In the genomic region with DNA sequence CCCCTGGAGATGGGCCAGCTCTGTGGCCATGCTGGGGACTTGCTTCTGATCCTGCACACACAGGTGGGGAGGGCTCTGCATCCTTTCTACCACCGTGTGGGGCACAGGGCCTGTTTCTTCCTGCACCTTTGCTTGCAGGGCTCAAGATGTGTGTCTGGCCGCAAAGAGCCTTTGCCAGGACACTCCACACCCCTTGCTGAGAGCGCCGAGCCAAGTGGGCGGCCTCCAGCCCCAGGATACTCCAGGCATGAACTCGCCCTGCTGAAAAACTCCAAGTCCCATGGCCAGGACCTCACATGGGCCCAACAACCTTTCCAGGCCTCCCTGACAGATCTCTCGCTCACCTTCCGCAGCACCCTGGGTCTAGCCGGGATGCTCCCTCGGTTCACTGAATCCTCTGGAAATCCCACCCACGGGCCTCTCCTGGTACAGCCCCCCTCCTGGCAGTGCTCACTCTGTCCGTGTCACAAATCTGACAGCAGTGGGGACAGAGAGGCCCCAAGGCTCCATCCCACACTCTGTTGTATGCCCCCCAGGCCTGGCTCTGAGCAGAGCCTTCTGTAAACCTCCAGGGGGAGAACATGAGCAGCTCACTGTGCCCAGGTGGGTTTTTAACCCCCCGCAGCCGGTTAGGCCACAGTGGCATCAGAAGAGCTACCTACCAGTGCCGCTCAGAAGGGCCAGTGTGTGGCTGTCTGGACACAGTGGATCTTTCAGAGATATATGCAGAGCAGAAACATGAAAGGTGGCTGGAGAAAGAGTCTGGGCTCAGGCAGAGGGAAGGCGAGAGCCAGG, we compare ENCODE assay signal across 16 cellular contexts. TPM values are rescaled to one million over a fixed set of nuclear protein-coding genes. Genes with fewer than 3 reads are reported as not detected.
DNase-seq lines count a peak whose midpoint lies in the region; ATAC-seq and TF ChIP-seq lines count a peak whose summit lies in the region.
"Had no signal": no experiment of that assay in that cellular context is flagged by ENCODE, and none has a peak within 500 bp of the region (broad histone marks: within the 10 kb centered on the region; RNA-seq: fewer than 3 reads in every experiment).

No MANE protein-coding gene starts in this region.

- H4K5ac ChIP-seq in H9 (ENCODE audit: insufficient read length, low read depth, low read length): no peak overlapping the region

- H2BK120ac ChIP-seq in H9 (ENCODE audit: low read depth, low read length, poor library complexity, severe bottlenecking): no peak overlapping the region

- DNase-seq in H9 (no peak), WERI-Rb-1 (no peak), fibroblast of villous mesenchyme (ENCODE audit: low read depth) (no peak), retinal pigment epithelial cell (ENCODE audit: low read depth) (no peak), NCI-H2107 treated with DMSO at 0.1 percent for 48 hours (lab: John Stamatoyannopoulos, UW; ENCODE audit: unreplicated experiment) (no peak), NCI-H748 (lab: John Stamatoyannopoulos, UW; ENCODE audit: unreplicated experiment) (no peak)
- no peak for DNase-seq in activated T-cell treated with anti-CD3 and anti-CD28 coated beads, Interleukin-2, amount 50 U/mL, for 24 hours
- DNase-seq: activated CD8-positive, alpha-beta memory T cell treated with anti-CD3 and anti-CD28 coated beads for 24 hours; activated effector memory CD4-positive, alpha-beta T cell treated with anti-CD3 and anti-CD28 coated beads, Interleukin-2, amount 50 U/mL, for 16 hours; CD4-positive, CD25-positive, alpha-beta regulatory T cell; Karpas-422; naive B cell; retina; stimulated activated CD4-positive, alpha-beta T cell treated with anti-CD3 and anti-CD28 coated beads, Interleukin-2, amount 100 ng/mL, for 48 hours had no signal

- H3K36me3 ChIP-seq in WERI-Rb-1: peaks cover 9% of the 10 kb centered on the region

- no peak for ATAC-seq in HG03520 (IDR thresholded peaks at IDR 0.05; ENCODE audit: unreplicated experiment)

- H3K27me3 ChIP-seq in H9 (ENCODE audit: insufficient read depth, low read length): no peaks in the 10 kb centered on the region
- no peaks in the 10 kb centered on the region for H3K27me3 ChIP-seq in WERI-Rb-1 (ENCODE audit: insufficient read depth, low read depth, severe bottlenecking)

- no peak overlapping the region for H3K4me3 ChIP-seq in WERI-Rb-1 (ENCODE audit: low read depth, low read length)
- H3K4me3 ChIP-seq in fibroblast of villous mesenchyme (ENCODE audit: low read depth, low read length): no peak overlapping the region
- H3K4me3 ChIP-seq in retinal pigment epithelial cell (ENCODE audit: low read length): no peak overlapping the region

- no peak overlapping the region for H3T11ph ChIP-seq in H9 (ENCODE audit: low read length)

- H3K79me1 ChIP-seq in H9 (ENCODE audit: insufficient read depth, low read depth, low read length, poor library complexity, severe bottlenecking): no peaks in the 10 kb centered on the region

- H3K23me2 ChIP-seq in H9 (ENCODE audit: insufficient read length, low read depth, low read length, poor library complexity, severe bottlenecking): no peaks in the 10 kb centered on the region

- H4K8ac ChIP-seq in H9 (replicated peaks; ENCODE audit: insufficient read length, low read depth, low read length): no peak overlapping the region

- H2BK15ac ChIP-seq in H9 (ENCODE audit: low read depth, low read length): no peak overlapping the region

- H2BK20ac ChIP-seq in H9 (ENCODE audit: low read depth, low read length, poor library complexity, severe bottlenecking): no peak overlapping the region

- H3K4ac ChIP-seq in H9 (ENCODE audit: low read depth, low read length): no peak overlapping the region

- H4K20me1 ChIP-seq in H9 (ENCODE audit: control insufficient read depth, insufficient read depth, insufficient read length): no peaks in the 10 kb centered on the region

- TF ChIP-seq CTCF in H9 (conservative IDR thresholded peaks at IDR 0.05) (peak; percentile 62), WERI-Rb-1 (IDR thresholded peaks at IDR 0.05; ENCODE audit: low read depth, low read length) (peak; percentile 17; the same call in 1 of the 2 replicates), fibroblast of villous mesenchyme (IDR thresholded peaks at IDR 0.05; ENCODE audit: insufficient read depth, low read depth, low read length) (peak; percentile 27), retinal pigment epithelial cell (conservative IDR thresholded peaks at IDR 0.05; ENCODE audit: low read depth, low read length) (peak; percentile 37)

- H3K23ac ChIP-seq in H9 (ENCODE audit: insufficient read length, low read depth, low read length): no peak overlapping the region

- H3K36me3 Mint-ChIP-seq in H9 (ENCODE audit: insufficient read depth in 1 of 3, low read depth in 3 of 3): peaks cover 0 to 5% (median 3%) of the 10 kb centered on the region in 3 experiments; a peak in 3 of 7 replicates
- H3K36me3 Mint-ChIP-seq in activated T-cell treated with anti-CD3 and anti-CD28 coated beads, Interleukin-2, amount 50 U/mL, for 24 hours (ENCODE audit: low read depth): peaks cover 3% of the 10 kb centered on the region
- H3K36me3 Mint-ChIP-seq: naive B cell had no signal

- H3K4me2 ChIP-seq in H9 (ENCODE audit: insufficient read depth, insufficient read length, low read length): no peak overlapping the region

- peak overlapping the region in 1 of 2 experiments; percentile 15; a peak in 1 of 5 replicates for H3K4me3 Mint-ChIP-seq in H9
- no peak overlapping the region for H3K4me3 Mint-ChIP-seq in activated T-cell treated with anti-CD3 and anti-CD28 coated beads, Interleukin-2, amount 50 U/mL, for 24 hours
- H3K4me3 Mint-ChIP-seq: CD4-positive, CD25-positive, alpha-beta regulatory T cell; naive B cell had no signal

- H3K79me2 ChIP-seq in H9 (ENCODE audit: insufficient read depth, low read length): no peaks in the 10 kb centered on the region

- H3K9me3 ChIP-seq in H9 (ENCODE audit: control insufficient read depth, low read depth, low read length) (no peaks in the 10 kb centered on the region), WERI-Rb-1 (ENCODE audit: severe bottlenecking) (no peaks in the 10 kb centered on the region)

- no peak overlapping the region for H2AK5ac ChIP-seq in H9 (ENCODE audit: insufficient read length, low read length)

- H3K9me3 Mint-ChIP-seq in H9: no peaks in the 10 kb centered on the region
- H3K9me3 Mint-ChIP-seq in activated T-cell treated with anti-CD3 and anti-CD28 coated beads, Interleukin-2, amount 50 U/mL, for 24 hours: no peaks in the 10 kb centered on the region
- H3K9me3 Mint-ChIP-seq: CD4-positive, CD25-positive, alpha-beta regulatory T cell; naive B cell had no signal

- peak overlapping the region; percentile 22 for H3K18ac ChIP-seq in H9 (ENCODE audit: insufficient read length, low read depth, low read length)

- peak overlapping the region; percentile 27 to 88 (median 84); a peak in 5 of 7 replicates for H3K27ac Mint-ChIP-seq in H9
- no peak overlapping the region for H3K27ac Mint-ChIP-seq in activated T-cell treated with anti-CD3 and anti-CD28 coated beads, Interleukin-2, amount 50 U/mL, for 24 hours

- no peaks in the 10 kb centered on the region; the same call in 1 of the 2 replicates for H3K27me3 Mint-ChIP-seq in H9 (ENCODE audit: low read depth)
- H3K27me3 Mint-ChIP-seq in activated T-cell treated with anti-CD3 and anti-CD28 coated beads, Interleukin-2, amount 50 U/mL, for 24 hours: no peaks in the 10 kb centered on the region
- H3K27me3 Mint-ChIP-seq: CD4-positive, CD25-positive, alpha-beta regulatory T cell; naive B cell had no signal

- peaks cover 24 to 43% of the 10 kb centered on the region in 2 experiments for H3K4me1 Mint-ChIP-seq in H9
- H3K4me1 Mint-ChIP-seq in activated T-cell treated with anti-CD3 and anti-CD28 coated beads, Interleukin-2, amount 50 U/mL, for 24 hours (ENCODE audit: low read depth): no peaks in the 10 kb centered on the region
- H3K4me1 Mint-ChIP-seq: CD4-positive, CD25-positive, alpha-beta regulatory T cell; naive B cell had no signal

- peak overlapping the region; percentile 48; the same call in 1 of the 2 replicates for H3K14ac ChIP-seq in H9 (ENCODE audit: insufficient read depth, low read length)

- H4K91ac ChIP-seq in H9 (ENCODE audit: insufficient read length, low read depth, low read length): no peak overlapping the region

- no peak overlapping the region for H2AFZ ChIP-seq in H9 (ENCODE audit: low read length)

- no peak overlapping the region for H2BK5ac ChIP-seq in H9 (ENCODE audit: insufficient read length, low read length)

- no peak overlapping the region for H3K9ac ChIP-seq in H9 (ENCODE audit: extremely low read depth, insufficient read length, low read length)

- WGBS in H9 (ENCODE audit: extremely low coverage, insufficient read length, low lambda C conversion rate): no CpG with 5 or more reads among the region's 16 CpGs

- 0 out of 2 replicates have a peak, but pooled peaks cover 4% of the 10 kb centered on the region for H3K4me1 ChIP-seq in H9 (ENCODE audit: insufficient read depth, low read length)

- H2BK12ac ChIP-seq in H9 (ENCODE audit: insufficient read length, low read depth, low read length): no peak overlapping the region

- H3K56ac ChIP-seq in H9 (ENCODE audit: insufficient read length, low read depth, low read length): no peak overlapping the region

- H3K27ac ChIP-seq in H9 (ENCODE audit: insufficient read length, low read depth, low read length): no peak overlapping the region
- no peak overlapping the region for H3K27ac ChIP-seq in WERI-Rb-1

RNA-seq across cellular contexts. Expression of a gene that starts 11.8 kb away (rescaled TPM):
- total RNA-seq in H9 (2021) (8.9 and 9.6 TPM in 2 replicates), fibroblast of villous mesenchyme (5.2 and 5.8 TPM in 2 replicates)

RNA-seq across cellular contexts. Expression of a gene that starts 28.7 kb away (rescaled TPM):
- total RNA-seq in H9 (2021): 89.9 and 93.4 TPM in 2 replicates
- total RNA-seq in fibroblast of villous mesenchyme: not detected in 2 replicates
- total RNA-seq: CD4-positive, CD25-positive, alpha-beta regulatory T cell; glomerular endothelial cell had no signal

RNA-seq across cellular contexts. Expression of a gene that starts 36.9 kb away (rescaled TPM):
- total RNA-seq in H9 (2021) (107 and 114 TPM in 2 replicates), fibroblast of villous mesenchyme (64.1 and 99.7 TPM in 2 replicates)

Comparison
In these comparisons a context has a peak if more than half of its experiments do, and no peak if none do; other contexts are left out.
1. RNA of a gene that starts 28.7 kb away (total RNA-seq): 89.9 to 93.4 TPM in H9; not detected in fibroblast of villous mesenchyme; every median in the first group is over 10 times any median in the second.
2. Peak in every context shown above with its lines, with median percentiles within 50 percentile points of each other: CTCF ChIP-seq.